ENCODE assay signal across 12 cellular contexts in genomic region chr6:31246051-31246495, GRCh38. TPM values are rescaled to one million over a fixed set of nuclear protein-coding genes. Genes with fewer than 3 reads are reported as not detected.
DNase-seq lines count a peak whose midpoint lies in the region; ATAC-seq and TF ChIP-seq lines count a peak whose summit lies in the region.
"Had no signal": no experiment of that assay in that cellular context is flagged by ENCODE, and none has a peak within 500 bp of the region (broad histone marks: within the 10 kb centered on the region; RNA-seq: fewer than 3 reads in every experiment).

No MANE protein-coding gene starts in this region.

- H3K36me3 Mint-ChIP-seq in Caco-2 (ENCODE audit: insufficient read depth, unreplicated experiment): no peaks in the 10 kb centered on the region

- POLR2A ChIA-PET in Caco-2 (lab: Charles Lee): interaction anchor here (0.6 kb wide), 1 partner anchor 12 kb away, joined by 4 read pairs; no protein-coding TSS in a partner anchor

- peaks cover 23% of the 10 kb centered on the region for H3K9me3 Mint-ChIP-seq in Caco-2 (ENCODE audit: unreplicated experiment)

- WGBS in mesodermal cell (ENCODE audit: insufficient coverage in 2 of 2), 2 experiments: 29% methylated on average over 1 of the region's 2 CpGs; no CpG with 5 or more reads in 1 of the 2 experiments

- ATAC-seq in HG02642 (IDR thresholded peaks at IDR 0.05; ENCODE audit: poor library complexity, unreplicated experiment) (no peak), HG03460 (IDR thresholded peaks at IDR 0.05; ENCODE audit: unreplicated experiment) (no peak)

- no peaks in the 10 kb centered on the region for H3K27me3 ChIP-seq in Caco-2 (replicated peaks; ENCODE audit: control insufficient read depth, insufficient read depth, low read length)

- H3K9me3 ChIP-seq in Caco-2 (no peaks in the 10 kb centered on the region), mesodermal cell (ENCODE audit: control insufficient read depth, low read length) (peaks cover 6% of the 10 kb centered on the region)

- H3K27me3 Mint-ChIP-seq in Caco-2 (ENCODE audit: insufficient read depth, unreplicated experiment): peaks cover 15% of the 10 kb centered on the region

- H3K36me3 ChIP-seq in Caco-2 (ENCODE audit: control insufficient read depth, insufficient read depth, low read length): no peaks in the 10 kb centered on the region
- no peaks in the 10 kb centered on the region for H3K36me3 ChIP-seq in mesodermal cell (ENCODE audit: control insufficient read depth, insufficient read depth, low read length)

- H3K27ac Mint-ChIP-seq in Caco-2 (ENCODE audit: unreplicated experiment): no peak overlapping the region
- H3K27ac Mint-ChIP-seq: activated naive CD4-positive, alpha-beta T cell treated with anti-CD3 and anti-CD28 coated beads, Interleukin-2, amount 50 U/mL, for 24 hours had no signal

- no peak overlapping the region for H3K4me3 ChIP-seq in Caco-2 (ENCODE audit: low read depth, low read length)
- H3K4me3 ChIP-seq in mesodermal cell (ENCODE audit: extremely low read depth, insufficient read depth, low read length, poor library complexity, severe bottlenecking): no peak overlapping the region

- H3K4me3 Mint-ChIP-seq in Caco-2 (ENCODE audit: unreplicated experiment): no peak overlapping the region
- H3K4me3 Mint-ChIP-seq: activated naive CD4-positive, alpha-beta T cell treated with anti-CD3 and anti-CD28 coated beads, Interleukin-2, amount 50 U/mL, for 24 hours had no signal

- DNase-seq in Caco-2 (peak; percentile 33 to 44), NCI-H2196 treated with DMSO at 0.1 percent for 48 hours (lab: John Stamatoyannopoulos, UW; ENCODE audit: unreplicated experiment) (peak; percentile 52), dermis microvascular lymphatic vessel endothelial cell (ENCODE audit: low read depth in 2 of 2) (peak; percentile 4 to 68), germinal center (ENCODE audit: low spot score) (no peak), activated gamma-delta T cell treated with Interleukin-2 at 50 U/mL for 16 hours (no peak)
- DNase-seq: DMS 273 treated with DMSO at 0.1 percent for 48 hours, NCI-H2107 had no signal

- H3K4me1 Mint-ChIP-seq in Caco-2 (ENCODE audit: low read depth, unreplicated experiment): no peaks in the 10 kb centered on the region
- H3K4me1 Mint-ChIP-seq: activated naive CD4-positive, alpha-beta T cell treated with anti-CD3 and anti-CD28 coated beads, Interleukin-2, amount 50 U/mL, for 24 hours had no signal

- H3K4me1 ChIP-seq in Caco-2 (no peaks in the 10 kb centered on the region), mesodermal cell (ENCODE audit: control insufficient read depth, insufficient read depth, low read length, poor library complexity, severe bottlenecking) (peaks cover 12% of the 10 kb centered on the region)
- H3K4me1 ChIP-seq: parathyroid adenoma had no signal

- intact Hi-C loops in Caco-2 (cut with micrococcal nuclease; ENCODE audit: unreplicated experiment): no loop called here

- TF ChIP-seq CTCF in Caco-2 (IDR thresholded peaks at IDR 0.05; ENCODE audit: insufficient read depth in 1 of 2, low read depth in 1 of 2, low read length in 1 of 2, severe bottlenecking in 1 of 2, unreplicated experiment in 1 of 2): no peak

- CTCF ChIA-PET in Caco-2 (lab: Charles Lee): interaction anchor here (0.6 kb wide), 1 partner anchor 109 kb away, joined by 4 read pairs; no protein-coding TSS in a partner anchor

- no TSS peak for BruUV-seq in Caco-2 (replicated peaks; lab: Mats Ljungman, UMichigan)

- H3K27ac ChIP-seq in mesodermal cell (ENCODE audit: low read depth, low read length, severe bottlenecking): peak overlapping the region; percentile 77
- H3K27ac ChIP-seq: parathyroid adenoma had no signal

RNA-seq across cellular contexts. Expression of gene HLA-C, which starts 25.8 kb away (rescaled TPM):
- total RNA-seq in Caco-2 (2022): 143 and 149 TPM in 2 replicates
- 60.7 and 160 TPM in 2 replicates for total RNA-seq in dermis microvascular lymphatic vessel endothelial cell
- polyA plus RNA-seq in mesodermal cell (2013, experiment 1 of 2): 207 TPM
- polyA plus RNA-seq in mesodermal cell (2013, experiment 2 of 2): 167 TPM

Comparison
In these comparisons a context has a peak if more than half of its experiments do, and no peak if none do; other contexts are left out.
1. DNase-seq: peak in Caco-2 (2 of 2), NCI-H2196 treated with DMSO at 0.1 percent for 48 hours (single experiment) and dermis microvascular lymphatic vessel endothelial cell (2 of 2); none in germinal center (single experiment) and activated gamma-delta T cell treated with Interleukin-2 at 50 U/mL for 16 hours (single experiment).